ENCODE assay signal across 23 cellular contexts in the genomic region with DNA sequence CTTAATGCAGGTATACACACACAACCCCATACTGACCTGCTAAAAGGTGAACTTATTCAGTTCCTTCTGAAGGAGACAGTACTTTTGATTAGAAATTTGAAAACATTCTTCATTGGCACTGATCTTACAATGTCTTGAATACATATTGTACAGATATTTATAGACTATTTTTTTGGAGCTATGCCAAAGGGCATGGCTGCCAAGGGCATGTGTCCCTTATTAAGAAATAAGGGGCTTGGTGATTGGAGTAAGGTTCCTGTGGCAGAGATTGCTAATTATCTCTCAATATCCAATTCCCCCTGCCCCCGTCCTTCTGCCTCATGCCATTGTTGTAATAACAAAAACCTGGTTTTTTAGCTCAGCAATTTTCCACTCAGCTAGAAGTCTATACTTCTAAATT.
A peak's percentile ranks its signal among the peaks of the same experiment; 100 is the strongest.
DNase-seq lines count a peak whose midpoint lies in the region; ATAC-seq lines count a peak whose summit lies in the region.
"Had no signal": no experiment of that assay in that cellular context is flagged by ENCODE, and none has a peak within 500 bp of the region (broad histone marks: within the 10 kb centered on the region; RNA-seq: fewer than 3 reads in every experiment).

No MANE protein-coding gene starts in this region.

- intact Hi-C loops in cardiac septum (cut with DNase I) = no loop called here
- intact Hi-C loops in left cardiac atrium (cut with DNase I) = no loop called here

- H3K56ac ChIP-seq in mesendoderm (ENCODE audit: low read length) = no peak overlapping the region

- WGBS in mesendoderm (ENCODE audit: extremely low coverage, insufficient coverage, low lambda C conversion rate) = no CpG with 5 or more reads among the region's 1 CpG

- H3K27me3 Mint-ChIP-seq in activated naive CD8-positive, alpha-beta T cell = no peaks in the 10 kb centered on the region
- H3K27me3 Mint-ChIP-seq in activated naive CD8-positive, alpha-beta T cell treated with anti-CD3 and anti-CD28 coated beads, Interleukin-2, amount 50 U/mL, for 24 hours = no peaks in the 10 kb centered on the region
- H3K27me3 Mint-ChIP-seq: CD4-positive, alpha-beta T cell had no signal

- H3K4me3 ChIP-seq in Karpas-422 (ENCODE audit: low read length) = no peak overlapping the region
- no peak overlapping the region for H3K4me3 ChIP-seq in mesendoderm (ENCODE audit: low read length)
- H3K4me3 ChIP-seq: A549; BLaER1 treated with 17β-estradiol and CSF1 and Interleukin-3, amounts not matched to agents 10 nM and 100 nM; GM23338 had no signal

- H3K79me1 ChIP-seq in mesendoderm (ENCODE audit: low read length) = no peaks in the 10 kb centered on the region

- H3K4me3 Mint-ChIP-seq in activated naive CD8-positive, alpha-beta T cell = no peak overlapping the region
- no peak overlapping the region for H3K4me3 Mint-ChIP-seq in activated naive CD8-positive, alpha-beta T cell treated with anti-CD3 and anti-CD28 coated beads, Interleukin-2, amount 50 U/mL, for 24 hours
- H3K4me3 Mint-ChIP-seq: CD14-positive monocyte; CD4-positive, alpha-beta T cell; GM23338; H9 had no signal

- H2BK15ac ChIP-seq in mesendoderm (replicated peaks; ENCODE audit: low read depth) = no peak overlapping the region

- no peak overlapping the region for H2BK120ac ChIP-seq in mesendoderm (ENCODE audit: low read depth, low read length)

- H3K36me3 ChIP-seq in Karpas-422 (ENCODE audit: insufficient read depth, low read length) (no peaks in the 10 kb centered on the region), mesendoderm (ENCODE audit: control insufficient read depth, insufficient read depth, low read length) (no peaks in the 10 kb centered on the region)
- H3K36me3 ChIP-seq: BE2C had no signal

- H2BK5ac ChIP-seq in mesendoderm (ENCODE audit: low read length) = no peak overlapping the region

- H3K9ac ChIP-seq in Karpas-422 (ENCODE audit: low read length) (no peak overlapping the region), mesendoderm (ENCODE audit: low read length) (no peak overlapping the region)
- H3K9ac ChIP-seq: BLaER1 treated with 17β-estradiol and CSF1 and Interleukin-3, amounts not matched to agents 10 nM and 100 nM had no signal

- H2AK5ac ChIP-seq in mesendoderm (ENCODE audit: low read length) = no peak overlapping the region

- H4K5ac ChIP-seq in mesendoderm (ENCODE audit: low read length) = no peak overlapping the region

- H3K9me3 ChIP-seq in Karpas-422 (ENCODE audit: low read length) = no peaks in the 10 kb centered on the region
- H3K9me3 ChIP-seq: A549, BE2C had no signal

- ATAC-seq in activated naive CD8-positive, alpha-beta T cell treated with anti-CD3 and anti-CD28 coated beads, Interleukin-2, amount 50 U/mL, for 24 hours = no peak
- ATAC-seq in left cardiac atrium = no peak
- ATAC-seq: A549, GM23338, HCT116 had no signal

- H3K27ac Mint-ChIP-seq in activated naive CD8-positive, alpha-beta T cell = peak overlapping the region; percentile 50
- H3K27ac Mint-ChIP-seq in activated naive CD8-positive, alpha-beta T cell treated with anti-CD3 and anti-CD28 coated beads, Interleukin-2, amount 50 U/mL, for 24 hours = no peak overlapping the region
- H3K27ac Mint-ChIP-seq: CD14-positive monocyte; CD4-positive, alpha-beta T cell; GM23338; H9 had no signal

- peaks cover 31% of the 10 kb centered on the region for H3K4me1 Mint-ChIP-seq in activated naive CD8-positive, alpha-beta T cell (ENCODE audit: low read depth)
- H3K4me1 Mint-ChIP-seq in activated naive CD8-positive, alpha-beta T cell treated with anti-CD3 and anti-CD28 coated beads, Interleukin-2, amount 50 U/mL, for 24 hours = peaks cover 20% of the 10 kb centered on the region
- H3K4me1 Mint-ChIP-seq: CD14-positive monocyte had no signal

- H4K20me1 ChIP-seq in Karpas-422 (ENCODE audit: insufficient read depth, low read depth, low read length) = peaks cover 5% of the 10 kb centered on the region; the same call in 1 of the 2 replicates
- H4K20me1 ChIP-seq: BLaER1 treated with 17β-estradiol and CSF1 and Interleukin-3, amounts not matched to agents 10 nM and 100 nM had no signal

- H4K8ac ChIP-seq in mesendoderm (ENCODE audit: low read depth, low read length) = no peak overlapping the region

- H3K9me3 Mint-ChIP-seq in activated naive CD8-positive, alpha-beta T cell (ENCODE audit: low read depth) = peaks cover 3% of the 10 kb centered on the region
- peaks cover 8% of the 10 kb centered on the region for H3K9me3 Mint-ChIP-seq in activated naive CD8-positive, alpha-beta T cell treated with anti-CD3 and anti-CD28 coated beads, Interleukin-2, amount 50 U/mL, for 24 hours
- H3K9me3 Mint-ChIP-seq: CD4-positive, alpha-beta T cell; GM23338; H9 had no signal

- no peaks in the 10 kb centered on the region for H3K27me3 ChIP-seq in Karpas-422 (ENCODE audit: low read length)
- no peaks in the 10 kb centered on the region for H3K27me3 ChIP-seq in mesendoderm (ENCODE audit: insufficient read depth, low read length, poor library complexity)
- H3K27me3 ChIP-seq: BE2C; BLaER1 treated with 17β-estradiol and CSF1 and Interleukin-3, amounts not matched to agents 10 nM and 100 nM had no signal

- H3K18ac ChIP-seq in mesendoderm (ENCODE audit: low read length) = no peak overlapping the region

- no peak overlapping the region for H3K27ac ChIP-seq in Karpas-422 (ENCODE audit: low read length)
- no peak overlapping the region for H3K27ac ChIP-seq in mesendoderm (ENCODE audit: low read depth, low read length)
- H3K27ac ChIP-seq: A549; BLaER1 treated with 17β-estradiol and CSF1 and Interleukin-3, amounts not matched to agents 10 nM and 100 nM had no signal

- H3K36me3 Mint-ChIP-seq in activated naive CD8-positive, alpha-beta T cell = peaks cover 38% of the 10 kb centered on the region
- peaks cover 34% of the 10 kb centered on the region for H3K36me3 Mint-ChIP-seq in activated naive CD8-positive, alpha-beta T cell treated with anti-CD3 and anti-CD28 coated beads, Interleukin-2, amount 50 U/mL, for 24 hours (ENCODE audit: low read depth)

- H3K4me2 ChIP-seq in Karpas-422 (ENCODE audit: low read depth, low read length, poor library complexity, severe bottlenecking) (no peak overlapping the region), mesendoderm (ENCODE audit: low read length) (no peak overlapping the region)
- H3K4me2 ChIP-seq: A549; BLaER1 treated with 17β-estradiol and CSF1 and Interleukin-3, amounts not matched to agents 10 nM and 100 nM; GM23338 had no signal

- no peaks in the 10 kb centered on the region for H3K9me2 ChIP-seq in Karpas-422 (replicated peaks; ENCODE audit: insufficient read depth, low read length)

- H3K23ac ChIP-seq in mesendoderm (ENCODE audit: low read length) = no peak overlapping the region

- H3K4me1 ChIP-seq in Karpas-422 (ENCODE audit: low read length) (peaks cover 19% of the 10 kb centered on the region), mesendoderm (ENCODE audit: control insufficient read depth, low read depth, low read length) (no peaks in the 10 kb centered on the region)
- H3K4me1 ChIP-seq: A549, BE2C had no signal

- H3K4ac ChIP-seq in mesendoderm (ENCODE audit: low read depth, low read length) = no peak overlapping the region

- H3K79me2 ChIP-seq in Karpas-422 (ENCODE audit: low read length) (no peaks in the 10 kb centered on the region), mesendoderm (ENCODE audit: control insufficient read depth, insufficient read depth, low read length) (no peaks in the 10 kb centered on the region)

- DNase-seq in activated naive CD8-positive, alpha-beta T cell treated with anti-CD3 and anti-CD28 coated beads, Interleukin-2, amount 50 U/mL, for 24 hours = no peak
- DNase-seq in cardiac septum (ENCODE audit: low spot score) (peak; percentile 24), left cardiac atrium (no peak), Karpas-422 (peak; percentile 41), NCI-H69 (lab: John Stamatoyannopoulos, UW) (peak; percentile 17), mesendoderm (no peak)
- DNase-seq: 8988T; ACHN; AML-193; BE2C; Calu3; CD4-positive, alpha-beta T cell; COR-L47; DMS53; DMS79 treated with DMSO at 0.1 percent for 48 hours; GF-D8; H9 had no signal

- no peak overlapping the region for H2AFZ ChIP-seq in Karpas-422 (ENCODE audit: low read length)
- H2AFZ ChIP-seq: GM23338 had no signal

Comparison
In these comparisons a context has a peak if more than half of its experiments do, and no peak if none do; other contexts are left out.
1. DNase-seq: peak in cardiac septum (single experiment), Karpas-422 (single experiment) and NCI-H69 (single experiment); none in activated naive CD8-positive, alpha-beta T cell treated with anti-CD3 and anti-CD28 coated beads, Interleukin-2, amount 50 U/mL, for 24 hours (single experiment), left cardiac atrium (single experiment) and mesendoderm (single experiment).